23 cellular contexts compared by ENCODE assay signal in genomic region chr5:77333451-77334123, GRCh38.
"Had no signal": no experiment of that assay in that cellular context is flagged by ENCODE, and none has a peak within 500 bp of the region (broad histone marks: within the 10 kb centered on the region; RNA-seq: fewer than 3 reads in every experiment).

No MANE protein-coding gene starts in this region.

- ATAC-seq: activated CD4-positive, CD25-positive, alpha-beta regulatory T cell treated with anti-CD3 and anti-CD28 coated beads, Interleukin-2, amount 50 U/mL, for 24 hours; activated CD8-positive, alpha-beta T cell treated with anti-CD3 and anti-CD28 coated beads for 36 hours; activated naive CD8-positive, alpha-beta T cell treated with anti-CD3 and anti-CD28 coated beads, Interleukin-2, amount 50 U/mL, for 24 hours; activated T-cell treated with anti-CD3 and anti-CD28 coated beads, Interleukin-2, amount 50 U/mL, for 4 hours; activated T-helper 17 cell treated with anti-CD3 and anti-CD28 coated beads, Interleukin-2, amount 50 U/mL, for 72 hours; esophagus mucosa; left lung had no signal

- H3K27me3 ChIP-seq: breast epithelium, left lung, ovary, tibial nerve had no signal

- H3K9me3 ChIP-seq: breast epithelium, left lung, ovary, spleen, tibial nerve had no signal

- DNase-seq: activated CD4-positive, alpha-beta T cell treated with anti-CD3 and anti-CD28 coated beads for 48 hours; activated CD8-positive, alpha-beta T cell treated with anti-CD3 and anti-CD28 coated beads for 36 hours; activated naive CD8-positive, alpha-beta T cell treated with anti-CD3 and anti-CD28 coated beads, Interleukin-2, amount 50 U/mL, for 24 hours; activated T-cell treated with anti-CD3 and anti-CD28 coated beads, Interleukin-2, amount 50 U/mL, for 4 hours; amygdala; endodermal cell; foreskin fibroblast; kidney glomerular epithelial cell; left lung; naive B cell; nephron progenitor cell; ovary; retina; spleen; stimulated activated naive CD4-positive, alpha-beta T cell; T-helper 9 cell; WERI-Rb-1 had no signal

- H3K27ac ChIP-seq: breast epithelium, left lung, spleen, tibial nerve, WERI-Rb-1 had no signal

- H3K4me3 ChIP-seq: breast epithelium, left lung, lung, ovary, spleen, tibial nerve had no signal

- H3K36me3 ChIP-seq: breast epithelium, left lung, ovary, spleen, tibial nerve, WERI-Rb-1 had no signal

- H3K4me1 ChIP-seq: breast epithelium, left lung, spleen had no signal
